8 cellular contexts compared by ENCODE assay signal in the genomic region with DNA sequence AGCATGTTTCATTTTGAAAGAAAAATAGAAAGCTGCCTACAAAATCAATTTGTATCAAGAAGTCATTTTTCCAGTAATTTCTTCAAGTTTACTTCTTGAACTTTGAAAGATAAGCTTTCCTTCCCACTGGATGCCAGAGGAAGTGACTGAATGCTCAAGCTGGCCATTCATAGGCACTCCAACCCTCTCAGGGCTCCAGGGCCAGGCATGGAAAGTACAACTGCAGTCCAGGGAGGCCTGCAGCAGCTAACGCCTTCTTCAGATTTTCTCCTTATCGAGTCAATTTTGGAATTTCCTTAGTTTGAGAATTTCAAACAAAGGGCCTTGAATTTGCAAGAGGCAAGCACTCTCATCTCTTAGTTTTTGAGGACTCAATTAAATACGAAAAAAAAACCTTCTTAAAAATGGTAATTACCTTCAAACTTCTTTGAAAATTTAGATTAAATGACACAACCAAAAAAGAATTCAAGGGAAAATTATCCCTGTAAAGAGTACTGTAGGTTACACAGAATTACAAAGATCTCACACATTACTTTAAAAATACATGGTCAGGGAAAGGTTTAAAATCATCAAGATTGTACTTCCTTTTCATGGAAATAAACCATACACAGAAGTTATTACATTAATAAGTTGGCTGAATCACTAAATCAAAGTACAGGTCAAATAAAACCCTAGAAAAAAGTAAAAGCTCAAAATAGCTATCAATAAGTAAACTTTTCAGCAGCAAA. TPM values are rescaled to one million over a fixed set of nuclear protein-coding genes. Genes with fewer than 3 reads are reported as not detected.
DNase-seq lines count a peak whose midpoint lies in the region; ATAC-seq, FAIRE-seq and TF ChIP-seq lines count a peak whose summit lies in the region.

No MANE protein-coding gene starts in this region.

- H3K36me3 ChIP-seq in HUES64 (ENCODE audit: insufficient read depth, low read length), result no peaks in the 10 kb centered on the region
- H3K36me3 ChIP-seq in K562 (ENCODE audit: control insufficient read depth, insufficient read depth, low read length), result peaks cover 4% of the 10 kb centered on the region; the same call in 2 of the 3 replicates
- no peaks in the 10 kb centered on the region for H3K36me3 ChIP-seq in lung (ENCODE audit: control insufficient read depth in 2 of 2, insufficient read depth in 2 of 2, low read length in 2 of 2)

- no peak for TF ChIP-seq POLR2A in K562 (conservative IDR thresholded peaks at IDR 0.05)

- no peaks in the 10 kb centered on the region for H3K9me1 ChIP-seq in K562 (ENCODE audit: control insufficient read depth, insufficient read depth, low read length)

- peak; percentile 34 for DNase-seq in AG10803 (ENCODE audit: low read depth)
- peak in 2 of 4 experiments; percentile 33 to 63 for DNase-seq in K562 (ENCODE audit: extremely low read depth in 1 of 4, low spot score in 3 of 4)
- peak; percentile 49 for DNase-seq in lung (ENCODE audit: low spot score)
- DNase-seq in posterior vena cava (ENCODE audit: low spot score), result no peak
- no peak for DNase-seq in midbrain (lab: John Stamatoyannopoulos, UW)

- ATAC-seq in K562 (no peak), lung (ENCODE audit: insufficient read depth, low FRiP score) (no peak), HG02840 (IDR thresholded peaks at IDR 0.05; ENCODE audit: low FRiP score, unreplicated experiment) (no peak), HG02870 (IDR thresholded peaks at IDR 0.05; ENCODE audit: unreplicated experiment) (no peak)

- peaks cover 36% of the 10 kb centered on the region for H3K4me1 ChIP-seq in HUES64 (ENCODE audit: insufficient read depth, low read length)
- H3K4me1 ChIP-seq in K562 (replicated peaks in 1 of 2; ENCODE audit: control insufficient read depth in 2 of 2, insufficient read depth in 2 of 2, low read length in 2 of 2), result peaks cover 9 to 23% of the 10 kb centered on the region in 2 experiments; a peak in 4 of 5 replicates
- peaks cover 10 to 14% of the 10 kb centered on the region in 2 donors for H3K4me1 ChIP-seq in lung (ENCODE audit: control insufficient read depth in 2 of 2, insufficient read depth in 2 of 2, low read length in 2 of 2)

- no peak for FAIRE-seq in K562 (lab: Jason Lieb, UNC)

- peak overlapping the region; percentile 80 for H3K4me3 ChIP-seq in AG10803 (ENCODE audit: low read length)
- peak overlapping the region; percentile 75 for H3K4me3 ChIP-seq in HUES64 (ENCODE audit: low read length)
- H3K4me3 ChIP-seq in K562, result peak overlapping the region; percentile 89
- no peak overlapping the region for H3K4me3 ChIP-seq in lung

- no peak for TF ChIP-seq EP300 in K562 (IDR thresholded peaks at IDR 0.05; ENCODE audit: low read length)

- H3K4me2 ChIP-seq in K562 (ENCODE audit: insufficient read depth, low read length), result peak overlapping the region; percentile 89

- no peak for TF ChIP-seq CTCF in AG10803 (conservative IDR thresholded peaks at IDR 0.05; ENCODE audit: low read length)
- TF ChIP-seq CTCF in K562 (IDR thresholded peaks at IDR 0.05 in 2 of 3, conservative IDR thresholded peaks at IDR 0.05 in 1 of 3; ENCODE audit: insufficient read depth in 2 of 3, low read depth in 1 of 3, low read length in 3 of 3), result no peak
- TF ChIP-seq CTCF in lung (IDR thresholded peaks at IDR 0.05; ENCODE audit: control extremely low read depth, extremely low read depth), result no peak

- POLR2A ChIA-PET in K562 (lab: Yijun Ruan, JAX), result interaction anchor here (0.7 to 4.6 kb wide), 5 partner anchors 10 to 349 kb away, joined by 3 to 94 read pairs (median 4); no protein-coding TSS in a partner anchor

- 17% methylated on average over 3 of the region's 3 CpGs for WGBS in HUES64
- 4% methylated on average over 3 of the region's 3 CpGs for WGBS in K562 (ENCODE audit: insufficient coverage, low coverage, missing lambda C conversion rate)
- 44 to 71% methylated on average over 3 of the region's 3 CpGs for WGBS in lung, 2 donors

- H3K27me3 ChIP-seq in HUES64 (ENCODE audit: insufficient read depth, low read length) (no peaks in the 10 kb centered on the region), K562 (ENCODE audit: control insufficient read depth in 2 of 2, insufficient read depth in 2 of 2, low read length in 2 of 2) (no peaks in the 10 kb centered on the region), lung (ENCODE audit: control insufficient read depth, insufficient read depth) (no peaks in the 10 kb centered on the region)

- peak overlapping the region; percentile 91; the same call in 1 of the 2 replicates for H3K9ac ChIP-seq in HUES64 (ENCODE audit: low read depth, low read length)
- H3K9ac ChIP-seq in K562 (ENCODE audit: insufficient read depth in 1 of 2, low read depth in 2 of 2, low read length in 2 of 2), result peak overlapping the region; percentile 77 to 87; a peak in 3 of 4 replicates

- in situ Hi-C loops in K562 (cut with MboI), result no loop called here

- intact Hi-C loops in K562 (cut with micrococcal nuclease), result no loop called here
- intact Hi-C loops in posterior vena cava (cut with DNase I), result no loop called here

- no TSS peak for BruUV-seq in K562 (replicated peaks; lab: Mats Ljungman, UMichigan)

- H3K27ac ChIP-seq in HUES64 (ENCODE audit: low read depth, low read length), result no peak overlapping the region
- H3K27ac ChIP-seq in K562 (ENCODE audit: extremely low read depth, low read depth, low read length), result peak overlapping the region; percentile 90
- H3K27ac ChIP-seq in lung (ENCODE audit: low read depth in 1 of 2, low read length in 1 of 2), result no peak overlapping the region

- peaks cover 32% of the 10 kb centered on the region for H4K20me1 ChIP-seq in K562 (replicated peaks; ENCODE audit: control insufficient read depth, insufficient read depth, low read length)

- H3K9me3 ChIP-seq in HUES64 (ENCODE audit: insufficient read depth, low read depth, low read length) (no peaks in the 10 kb centered on the region), K562 (replicated peaks; ENCODE audit: control insufficient read depth, insufficient read depth, low read depth, low read length) (no peaks in the 10 kb centered on the region), lung (ENCODE audit: control insufficient read depth in 2 of 2, insufficient read depth in 1 of 2, low read length in 1 of 2) (no peaks in the 10 kb centered on the region)

- TF ChIP-seq RAD21 in K562 (CRISPR knock-in tag; conservative IDR thresholded peaks at IDR 0.05 in 1 of 2, IDR thresholded peaks at IDR 0.05 in 1 of 2), result no peak

- CTCF ChIA-PET in K562 (lab: Yijun Ruan, JAX; ENCODE audit: low intra/inter-chr PET ratio), result no interaction called here

- H2AFZ ChIP-seq in K562 (ENCODE audit: low read depth, low read length), result no peak overlapping the region

- peaks cover 70% of the 10 kb centered on the region for H3K79me2 ChIP-seq in K562 (ENCODE audit: control insufficient read depth, insufficient read depth, low read length)

TF ChIP-seq in K562, 482 proteins besides CTCF, POLR2A, EP300 and RAD21 (continues in another document):
- TF ChIP-seq RBM34 (IDR thresholded peaks at IDR 0.05; ENCODE audit: borderline replicate concordance, insufficient read depth, low read length), result no peak
- TF ChIP-seq, protein P1, sequence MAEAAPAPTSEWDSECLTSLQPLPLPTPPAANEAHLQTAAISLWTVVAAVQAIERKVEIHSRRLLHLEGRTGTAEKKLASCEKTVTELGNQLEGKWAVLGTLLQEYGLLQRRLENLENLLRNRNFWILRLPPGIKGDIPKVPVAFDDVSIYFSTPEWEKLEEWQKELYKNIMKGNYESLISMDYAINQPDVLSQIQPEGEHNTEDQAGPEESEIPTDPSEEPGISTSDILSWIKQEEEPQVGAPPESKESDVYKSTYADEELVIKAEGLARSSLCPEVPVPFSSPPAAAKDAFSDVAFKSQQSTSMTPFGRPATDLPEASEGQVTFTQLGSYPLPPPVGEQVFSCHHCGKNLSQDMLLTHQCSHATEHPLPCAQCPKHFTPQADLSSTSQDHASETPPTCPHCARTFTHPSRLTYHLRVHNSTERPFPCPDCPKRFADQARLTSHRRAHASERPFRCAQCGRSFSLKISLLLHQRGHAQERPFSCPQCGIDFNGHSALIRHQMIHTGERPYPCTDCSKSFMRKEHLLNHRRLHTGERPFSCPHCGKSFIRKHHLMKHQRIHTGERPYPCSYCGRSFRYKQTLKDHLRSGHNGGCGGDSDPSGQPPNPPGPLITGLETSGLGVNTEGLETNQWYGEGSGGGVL (CRISPR knock-in tag; IDR thresholded peaks at IDR 0.05), result no peak
- no peak for TF ChIP-seq NCOR1 (IDR thresholded peaks at IDR 0.05)
- TF ChIP-seq NFE2 (IDR thresholded peaks at IDR 0.05; ENCODE audit: low read depth), result no peak
- TF ChIP-seq THRAP3 (IDR thresholded peaks at IDR 0.05; ENCODE audit: borderline replicate concordance), result peak; percentile 59; the same call in 1 of the 2 replicates
- TF ChIP-seq HDAC3 (IDR thresholded peaks at IDR 0.05; ENCODE audit: borderline replicate concordance, partially characterized antibody), result peak; percentile 55
- TF ChIP-seq JUN (IDR thresholded peaks at IDR 0.05; ENCODE audit: borderline replicate concordance, low read depth, low read length), result no peak
- no peak for TF ChIP-seq JUN (CRISPR knock-in tag; IDR thresholded peaks at IDR 0.05; ENCODE audit: borderline replicate concordance)

RNA-seq across cellular contexts. Expression of a gene that starts 2.5 kb away (rescaled TPM):
- polyA plus RNA-seq in HUES64 (2013, experiment 1 of 2), result 59.5 TPM
- polyA plus RNA-seq in HUES64 (2013, experiment 2 of 2), result 57.7 TPM
- 238 and 355 TPM in 2 replicates for total RNA-seq in K562 (2011; cell fraction: chromatin; rRNA removed; ENCODE audit: low replicate concordance)
- total RNA-seq in K562 (2011; cell fraction: nucleolus; rRNA removed), result 95.6 and 112 TPM in 2 replicates
- 131 and 137 TPM in 2 replicates for total RNA-seq in K562 (2011; cell fraction: nucleoplasm; rRNA removed)
- total RNA-seq in K562 (2014; rRNA removed) (46.6 and 56.7 TPM in 2 replicates), K562 (2014; rRNA removed; fragmentation: Illumina TruSeq; extraction: Trizol) (64.0 and 66.0 TPM in 2 replicates), K562 (2015; rRNA removed; fragmentation: Illumina TruSeq; extraction: Trizol) (78.5 and 85.2 TPM in 2 replicates), K562 (2021) (79.6 and 81.0 TPM in 2 replicates), lung (10 to 100 TPM; 60.2 to 95.2 TPM), posterior vena cava (10 to 100 TPM; 57.5 to 66.5 TPM)
- polyA plus RNA-seq in K562 (2011; rRNA removed) (111 and 139 TPM in 2 replicates), K562 (2014; fragmentation: Illumina TruSeq; extraction: Trizol) (117 and 143 TPM in 2 replicates), K562 (2014; fragmentation: Nextera tagmentation; extraction: Ambion mirVana) (10 to 100 TPM; 13.6 to 17.4 TPM), K562 (2014; rRNA removed) (87.5 and 109 TPM in 2 replicates), lung (10 to 100 TPM; 23.1 to 31.5 TPM)
- 33.3 and 46.7 TPM in 2 replicates for polyA plus RNA-seq in K562 (2011; cell fraction: cytosol; rRNA removed)
- 222 and 235 TPM in 2 replicates for polyA plus RNA-seq in K562 (2011; cell fraction: nucleus; rRNA removed)
- polyA plus RNA-seq in K562 (2012), result 42.8 and 72.4 TPM in 2 replicates
- 143 and 157 TPM in 2 replicates for polyA minus RNA-seq in K562 (2011; rRNA and poly(A)+ RNA removed)
- polyA minus RNA-seq in K562 (2011; cell fraction: cytosol; rRNA and poly(A)+ RNA removed), result 43.0 and 60.2 TPM in 2 replicates
- polyA minus RNA-seq in K562 (2011; cell fraction: nucleus; rRNA and poly(A)+ RNA removed), result 75.7 and 104 TPM in 2 replicates

Comparison
In these comparisons a context has a peak if more than half of its experiments do, and no peak if none do; other contexts are left out.
1. DNase-seq: peak in AG10803 (single experiment) and lung (single experiment); none in posterior vena cava (single experiment) and midbrain (single experiment).